1 cellular context compared by ENCODE assay signal in genomic region chr1:1068374-1069060, GRCh38.
TF ChIP-seq lines count a peak whose summit lies in the region.

No MANE protein-coding gene starts in this region.

TF ChIP-seq in K562, 482 proteins besides CTCF, POLR2A, EP300 and RAD21 (continued from another document):
- TF ChIP-seq HMGXB4 (CRISPR knock-in tag; IDR thresholded peaks at IDR 0.05) (no peak), GATA2 (CRISPR knock-in tag; IDR thresholded peaks at IDR 0.05) (no peak), ARHGAP35 (IDR thresholded peaks at IDR 0.05; ENCODE audit: partially characterized antibody) (peak; percentile 49), TEAD1 (CRISPR knock-in tag; IDR thresholded peaks at IDR 0.05) (0 out of 4 replicates have a peak, but pooled peaks of 1 of the 2 experiments have one; percentile 29), ZBTB40 (IDR thresholded peaks at IDR 0.05) (peak; percentile 54), ZBTB40 (CRISPR knock-in tag; IDR thresholded peaks at IDR 0.05) (no peak), MCM5 (IDR thresholded peaks at IDR 0.05; ENCODE audit: low read depth) (no peak), TFAP4 (CRISPR knock-in tag; IDR thresholded peaks at IDR 0.05; ENCODE audit: borderline replicate concordance) (peak; percentile 39; the same call in 1 of the 2 replicates), OTX1 (CRISPR knock-in tag; IDR thresholded peaks at IDR 0.05) (0 out of 2 replicates have a peak, but pooled peaks have one; percentile 31), EGR1 (conservative IDR thresholded peaks at IDR 0.05) (0 out of 2 replicates have a peak, but pooled peaks have one; percentile 2), RB1 (IDR thresholded peaks at IDR 0.05; ENCODE audit: low read depth) (0 out of 2 replicates have a peak, but pooled peaks have one; percentile 36), FOSL1 (tag; conservative IDR thresholded peaks at IDR 0.05) (no peak), HNRNPLL (IDR thresholded peaks at IDR 0.05; ENCODE audit: low read depth, low read length, poor library complexity, severe bottlenecking) (peak; percentile 57), HDAC1 (IDR thresholded peaks at IDR 0.05) (0 out of 4 replicates have a peak, but pooled peaks of 1 of the 2 experiments have one; percentile 31), PRMT5 (CRISPR knock-in tag; IDR thresholded peaks at IDR 0.05) (no peak), ATF2 (CRISPR knock-in tag; IDR thresholded peaks at IDR 0.05) (no peak), CBFA2T3 (IDR thresholded peaks at IDR 0.05) (no peak), LEF1 (IDR thresholded peaks at IDR 0.05) (no peak), ZBTB11 (CRISPR knock-in tag; IDR thresholded peaks at IDR 0.05) (0 out of 6 replicates have a peak, but pooled peaks of 1 of the 3 experiments have one; percentile 3), E2F6 (IDR thresholded peaks at IDR 0.05; ENCODE audit: borderline replicate concordance in 1 of 2, extremely low read depth in 1 of 2, insufficient read depth in 1 of 2, insufficient read length in 1 of 2, low read depth in 1 of 2, low read length in 1 of 2, poor library complexity in 1 of 2, severe bottlenecking in 1 of 2) (peak in 1 of 2 experiments; percentile 11), ZNF143 (CRISPR knock-in tag; IDR thresholded peaks at IDR 0.05) (no peak), HDAC3 (IDR thresholded peaks at IDR 0.05; ENCODE audit: borderline replicate concordance, partially characterized antibody) (no peak), POLR2G (IDR thresholded peaks at IDR 0.05; ENCODE audit: low read depth, low read length) (0 out of 2 replicates have a peak, but pooled peaks have one; percentile 5), HDGF (IDR thresholded peaks at IDR 0.05) (no peak), PKNOX1 (IDR thresholded peaks at IDR 0.05) (peak; percentile 43; the same call in 1 of the 2 replicates), HMGN3 (IDR thresholded peaks at IDR 0.05; ENCODE audit: borderline replicate concordance, extremely low read depth, insufficient read length, low read depth, low read length) (peak; percentile 21), EZH2 (IDR thresholded peaks at IDR 0.05; ENCODE audit: borderline replicate concordance, low read depth, low read length) (no peak)
